In the genomic region with DNA sequence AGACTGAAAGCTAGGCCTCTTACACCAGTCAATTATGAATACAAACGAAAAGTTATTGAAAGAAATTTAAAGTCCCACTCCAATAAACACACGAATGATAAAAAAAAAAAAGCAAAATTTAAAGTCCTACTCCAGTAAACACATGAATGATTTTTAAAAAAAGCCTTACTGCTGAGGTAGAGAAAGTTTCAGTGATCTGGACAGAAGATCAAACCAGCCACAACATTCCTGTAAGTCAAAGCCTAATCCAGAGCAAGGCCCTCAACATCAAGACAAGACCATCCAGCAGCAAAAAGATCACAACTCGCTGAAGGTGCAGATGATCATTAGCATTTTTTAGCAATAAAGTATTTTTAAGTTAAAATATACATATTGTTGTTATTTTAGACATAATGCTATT, we compare ENCODE assay signal across 20 cellular contexts.
"Had no signal": no experiment of that assay in that cellular context is flagged by ENCODE, and none has a peak within 500 bp of the region (broad histone marks: within the 10 kb centered on the region; RNA-seq: fewer than 3 reads in every experiment).

No MANE protein-coding gene starts in this region.

- H3K9me3 ChIP-seq: ascending aorta, esophagus squamous epithelium, lower lobe of right lung, transverse colon, uterus had no signal

- H3K27ac Mint-ChIP-seq: activated CD8-positive, alpha-beta T cell treated with anti-CD3 and anti-CD28 coated beads, Interleukin-2, amount 10 ng/mL, durations not matched to agents 7 days and 5 days had no signal

- H3K36me3 ChIP-seq: ascending aorta, breast epithelium, esophagus squamous epithelium, lower lobe of right lung, transverse colon, uterus had no signal

- DNase-seq: activated CD4-positive, alpha-beta T cell treated with anti-CD3 and anti-CD28 coated beads for 48 hours; activated CD4-positive, CD25-positive, alpha-beta regulatory T cell; activated CD8-positive, alpha-beta memory T cell treated with anti-CD3 and anti-CD28 coated beads, Interleukin-2, amount 50 U/mL, for 4 hours; activated CD8-positive, alpha-beta T cell treated with anti-CD3 and anti-CD28 coated beads, Interleukin-2, amount 10 ng/mL, durations not matched to agents 7 days and 5 days; activated gamma-delta T cell; effector CD4-positive, alpha-beta T cell; esophagus squamous epithelium; lower lobe of right lung; nephron progenitor cell; occipital lobe; posterior cingulate gyrus; stimulated activated CD4-positive, alpha-beta T cell treated with anti-CD3 and anti-CD28 coated beads, Interleukin-2, amount 100 ng/mL, for 24 hours; stimulated activated naive CD8-positive, alpha-beta T cell treated with anti-CD3 and anti-CD28 coated beads, Interleukin-15, Interleukin-2, amounts not matched to agents 100 U/mL and 50 U/mL, for 24 hours; SW 1271; transverse colon; uterus had no signal

- H2AFZ ChIP-seq: hepatocyte had no signal

- H3K4me3 ChIP-seq: ascending aorta, breast epithelium, esophagus squamous epithelium, hepatocyte, lower lobe of right lung, transverse colon, uterus had no signal

- H3K36me3 Mint-ChIP-seq: activated naive CD4-positive, alpha-beta T cell treated with anti-CD3 and anti-CD28 coated beads, Interleukin-2, amount 50 U/mL, for 24 hours had no signal

- H3K27ac ChIP-seq: ascending aorta, breast epithelium, hepatocyte, lower lobe of right lung, transverse colon, uterus had no signal

- H3K27me3 Mint-ChIP-seq: activated naive CD4-positive, alpha-beta T cell treated with anti-CD3 and anti-CD28 coated beads, Interleukin-2, amount 50 U/mL, for 24 hours had no signal

- H3K79me2 ChIP-seq: hepatocyte had no signal

- H3K4me3 Mint-ChIP-seq: activated CD8-positive, alpha-beta T cell treated with anti-CD3 and anti-CD28 coated beads, Interleukin-2, amount 10 ng/mL, durations not matched to agents 7 days and 5 days; activated naive CD4-positive, alpha-beta T cell treated with anti-CD3 and anti-CD28 coated beads, Interleukin-2, amount 50 U/mL, for 24 hours; nephron progenitor cell had no signal

- H3K9me3 Mint-ChIP-seq: activated naive CD4-positive, alpha-beta T cell treated with anti-CD3 and anti-CD28 coated beads, Interleukin-2, amount 50 U/mL, for 24 hours had no signal

- H3K27me3 ChIP-seq: ascending aorta, breast epithelium, esophagus squamous epithelium, hepatocyte, transverse colon, uterus had no signal

- H3K4me2 ChIP-seq: hepatocyte had no signal

- ATAC-seq: activated CD8-positive, alpha-beta T cell treated with anti-CD3 and anti-CD28 coated beads, Interleukin-2, amount 10 ng/mL, durations not matched to agents 7 days and 5 days; lower lobe of right lung; stimulated activated naive CD8-positive, alpha-beta T cell treated with anti-CD3 and anti-CD28 coated beads, Interleukin-15, Interleukin-2, amounts not matched to agents 100 U/mL and 50 U/mL, for 24 hours had no signal
